In the genomic region with DNA sequence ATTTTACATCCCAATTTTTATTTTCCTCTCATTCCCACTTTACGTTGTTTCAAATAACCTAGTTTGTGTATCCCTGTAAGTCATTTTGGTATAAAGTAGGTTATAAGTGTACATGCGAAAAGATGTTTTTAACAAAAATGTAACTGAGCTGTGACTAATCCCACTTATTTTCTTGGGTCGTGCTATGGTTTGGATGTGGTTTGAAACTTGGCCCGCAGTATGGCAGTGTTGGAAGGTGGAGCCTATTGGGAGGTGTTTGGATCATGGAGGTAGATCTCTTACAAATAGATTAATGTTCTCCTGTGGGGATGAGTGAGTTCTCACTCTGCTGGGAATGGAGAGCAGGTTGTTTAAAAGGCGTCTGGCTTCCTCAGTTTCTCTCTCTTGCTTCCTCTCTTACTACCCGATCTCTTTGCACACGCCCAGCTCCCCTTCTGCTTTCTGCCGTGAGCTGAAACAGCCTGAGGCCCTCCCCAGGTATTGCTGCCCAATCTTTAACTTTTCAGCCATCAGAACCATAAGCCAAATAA, we compare ENCODE assay signal across 10 cellular contexts. TPM values are rescaled to one million over a fixed set of nuclear protein-coding genes. Genes with fewer than 3 reads are reported as not detected.
DNase-seq lines count a peak whose midpoint lies in the region; ATAC-seq, FAIRE-seq and TF ChIP-seq lines count a peak whose summit lies in the region.
"Had no signal": no experiment of that assay in that cellular context is flagged by ENCODE, and none has a peak within 500 bp of the region (broad histone marks: within the 10 kb centered on the region; RNA-seq: fewer than 3 reads in every experiment).

No MANE protein-coding gene starts in this region.

- peaks cover 53% of the 10 kb centered on the region for H3K4me1 ChIP-seq in OCI-LY7 (ENCODE audit: insufficient read depth, low read length, poor library complexity, severe bottlenecking)
- H3K4me1 ChIP-seq in skeletal muscle satellite cell (ENCODE audit: control insufficient read depth, insufficient read depth, low read length), result peaks cover 52% of the 10 kb centered on the region

- no peaks in the 10 kb centered on the region for H3K9me2 ChIP-seq in OCI-LY7 (ENCODE audit: insufficient read depth, low read length)

- peaks cover 44% of the 10 kb centered on the region for H3K36me3 Mint-ChIP-seq in endothelial cell (ENCODE audit: low read depth, unreplicated experiment)

- no peak overlapping the region; the same call in 1 of the 2 replicates for H2AFZ ChIP-seq in OCI-LY7 (ENCODE audit: low read length)

- peaks cover 8% of the 10 kb centered on the region for H3K27me3 Mint-ChIP-seq in endothelial cell (ENCODE audit: unreplicated experiment)

- peaks cover 45% of the 10 kb centered on the region for H3K4me1 Mint-ChIP-seq in endothelial cell (ENCODE audit: unreplicated experiment)

- CTCF ChIA-PET in OCI-LY7 (lab: Charles Lee; ENCODE audit: unreplicated experiment), result no interaction called here

- peak overlapping the region; percentile 29 for H3K4me3 Mint-ChIP-seq in endothelial cell (ENCODE audit: unreplicated experiment)

- H4K20me1 ChIP-seq in OCI-LY7 (ENCODE audit: insufficient read depth, low read length), result peaks cover 10% of the 10 kb centered on the region; the same call in 1 of the 2 replicates

- peaks cover 45% of the 10 kb centered on the region; the same call in 1 of the 2 replicates for H3K79me2 ChIP-seq in OCI-LY7 (ENCODE audit: insufficient read depth, low read depth, low read length)

- no peaks in the 10 kb centered on the region for H3K9me3 Mint-ChIP-seq in endothelial cell (ENCODE audit: unreplicated experiment)

- H3K4me2 ChIP-seq in OCI-LY7 (ENCODE audit: low read length) (peak overlapping the region; percentile 83), skeletal muscle satellite cell (ENCODE audit: low read length) (peak overlapping the region; percentile 76)

- peak overlapping the region; percentile 58 for H3K27ac Mint-ChIP-seq in endothelial cell (ENCODE audit: unreplicated experiment)

- TF ChIP-seq CTCF in OCI-LY7 (conservative IDR thresholded peaks at IDR 0.05; ENCODE audit: low read length), result no peak
- TF ChIP-seq CTCF in endothelial cell (IDR thresholded peaks at IDR 0.05; ENCODE audit: unreplicated experiment), result no peak

- H3K9me3 ChIP-seq in OCI-LY7 (ENCODE audit: low read length) (no peaks in the 10 kb centered on the region), skeletal muscle satellite cell (replicated peaks; ENCODE audit: low read length) (no peaks in the 10 kb centered on the region)

- no peak for FAIRE-seq in HTR-8/SVneo (lab: Jason Lieb, UNC)

- ATAC-seq in activated CD4-positive, CD25-positive, alpha-beta regulatory T cell treated with anti-CD3 and anti-CD28 coated beads, Interleukin-2, amount 50 U/mL, for 24 hours, result no peak
- no peak for ATAC-seq in GM21423 (IDR thresholded peaks at IDR 0.05; ENCODE audit: unreplicated experiment)

- H3K4me3 ChIP-seq in OCI-LY7 (ENCODE audit: low read depth, low read length, poor library complexity, severe bottlenecking) (peak overlapping the region; percentile 88), skeletal muscle satellite cell (ENCODE audit: low read length) (peak overlapping the region; percentile 60)

- H3K27me3 ChIP-seq in skeletal muscle satellite cell (ENCODE audit: control insufficient read depth, insufficient read depth, low read length), result no peaks in the 10 kb centered on the region

- H3K9ac ChIP-seq in skeletal muscle satellite cell (ENCODE audit: low read depth, low read length), result peak overlapping the region; percentile 78

- peak; percentile 9 for DNase-seq in activated CD4-positive, CD25-positive, alpha-beta regulatory T cell treated with anti-CD3 and anti-CD28 coated beads, Interleukin-2, amount 50 U/mL, for 72 hours
- peak; percentile 10 for DNase-seq in OCI-LY7 (ENCODE audit: low spot score)
- no peak for DNase-seq in endothelial cell (ENCODE audit: low spot score)
- DNase-seq in substantia nigra (lab: John Stamatoyannopoulos, UW), result no peak
- no peak for DNase-seq in HTR-8/SVneo (ENCODE audit: insufficient read length, low spot score)
- DNase-seq: NCI-H187 treated with DMSO at 0.1 percent for 48 hours; stimulated activated CD4-positive, alpha-beta T cell treated with anti-CD3 and anti-CD28 coated beads, Interleukin-2, amount 100 ng/mL, for 24 hours had no signal

- POLR2A ChIA-PET in OCI-LY7 (lab: Charles Lee), result interaction anchor here (0.5 to 1.5 kb wide), 7 partner anchors 8 to 270 kb away, joined by 3 to 6 read pairs (median 3); partner anchors contain the start of genes RPL27A and TRIM66

- intact Hi-C loops in OCI-LY7 (cut with micrococcal nuclease; ENCODE audit: unreplicated experiment), result loop anchor here (2.0 to 10.0 kb wide), 4 partner anchors 123 to 1175 kb away; partner anchors contain the start of genes AKIP1, PPFIBP2 and TMEM9B

- no TSS peak for BruUV-seq in OCI-LY7 (replicated peaks; lab: Mats Ljungman, UMichigan)

- peaks cover 90% of the 10 kb centered on the region for H3K36me3 ChIP-seq in OCI-LY7 (ENCODE audit: insufficient read depth, low read length)
- H3K36me3 ChIP-seq in skeletal muscle satellite cell (ENCODE audit: insufficient read depth, low read length), result peaks cover 66% of the 10 kb centered on the region

- H3K27ac ChIP-seq in OCI-LY7 (ENCODE audit: low read depth, low read length, poor library complexity, severe bottlenecking) (peak overlapping the region; percentile 93), substantia nigra (ENCODE audit: low read depth, low read length, poor library complexity, severe bottlenecking) (no peak overlapping the region)

RNA-seq across cellular contexts. Expression of gene RPL27A, which starts 7.2 kb away (rescaled TPM):
- total RNA-seq in OCI-LY7 (2014; rRNA removed; shearing (Covaris generic)), result 2,753 and 3,468 TPM in 2 replicates
- total RNA-seq in OCI-LY7 (2022) (1,593 and 1,611 TPM in 2 replicates), endothelial cell (ENCODE audit: unreplicated experiment) (1,456 TPM)
- 566 and 880 TPM in 2 replicates for total RNA-seq in skeletal muscle satellite cell (2012; rRNA removed)

RNA-seq across cellular contexts. Expression of gene TRIM66, which starts 7.3 kb away (rescaled TPM):
- total RNA-seq in OCI-LY7 (2014; rRNA removed; shearing (Covaris generic)), result 4.4 and 16.4 TPM in 2 replicates
- total RNA-seq in OCI-LY7 (2022), result 19.0 and 20.8 TPM in 2 replicates
- 11.4 TPM for total RNA-seq in endothelial cell (ENCODE audit: unreplicated experiment)
- total RNA-seq in skeletal muscle satellite cell (2012; rRNA removed), result 1.5 and 4.6 TPM in 2 replicates

Comparison
In these comparisons a context has a peak if more than half of its experiments do, and no peak if none do; other contexts are left out.
1. DNase-seq: peak in activated CD4-positive, CD25-positive, alpha-beta regulatory T cell treated with anti-CD3 and anti-CD28 coated beads, Interleukin-2, amount 50 U/mL, for 72 hours (single experiment) and OCI-LY7 (single experiment); none in endothelial cell (single experiment), substantia nigra (0 of 49) and HTR-8/SVneo (single experiment).